11 cellular contexts compared by ENCODE assay signal in genomic region chr4:185213829-185214228, GRCh38. TPM values are rescaled to one million over a fixed set of nuclear protein-coding genes. Genes with fewer than 3 reads are reported as not detected.
A peak's percentile ranks its signal among the peaks of the same experiment; 100 is the strongest.
DNase-seq lines count a peak whose midpoint lies in the region; ATAC-seq, FAIRE-seq and TF ChIP-seq lines count a peak whose summit lies in the region.
"Had no signal": no experiment of that assay in that cellular context is flagged by ENCODE, and none has a peak within 500 bp of the region (broad histone marks: within the 10 kb centered on the region; RNA-seq: fewer than 3 reads in every experiment).

No MANE protein-coding gene starts in this region.

- intact Hi-C loops in pancreas (cut with DNase I) = no loop called here
- intact Hi-C loops in Right ventricle myocardium inferior (cut with DNase I) = loop anchor here (5.0 to 10.0 kb wide), 2 partner anchors 43 to 381 kb away; no protein-coding TSS in a partner anchor

- no peak for FAIRE-seq in pancreas (lab: Jason Lieb, UNC)

- H3K27ac ChIP-seq in Peyer's patch (peak overlapping the region in 2 of 4 donors; percentile 13 to 62), pancreas (no peak overlapping the region)
- H3K27ac ChIP-seq: esophagus squamous epithelium had no signal

- no peaks in the 10 kb centered on the region for H3K9me3 ChIP-seq in Peyer's patch
- H3K9me3 ChIP-seq in pancreas = no peaks in the 10 kb centered on the region
- H3K9me3 ChIP-seq: BE2C, esophagus squamous epithelium had no signal

- H3K4me3 ChIP-seq in GM12864 (ENCODE audit: low read depth, low read length) = peak overlapping the region; percentile 91; the same call in 1 of the 2 replicates
- no peak overlapping the region for H3K4me3 ChIP-seq in Peyer's patch
- H3K4me3 ChIP-seq in pancreas = no peak overlapping the region
- H3K4me3 ChIP-seq: esophagus squamous epithelium had no signal

- ATAC-seq in GM19455 (IDR thresholded peaks at IDR 0.05; ENCODE audit: unreplicated experiment) = peak; percentile 20
- peak; percentile 45 for ATAC-seq in HG02981 (IDR thresholded peaks at IDR 0.05; ENCODE audit: unreplicated experiment)
- no peak for ATAC-seq in pancreas
- ATAC-seq in Right ventricle myocardium inferior = no peak

- H3K36me3 ChIP-seq in Peyer's patch (no peaks in the 10 kb centered on the region), pancreas (no peaks in the 10 kb centered on the region)
- H3K36me3 ChIP-seq: BE2C, esophagus squamous epithelium had no signal

- H3K4me1 ChIP-seq in Peyer's patch (peaks cover 0 to 9% (median 2%) of the 10 kb centered on the region in 4 donors), pancreas (peaks cover 0 to 11% (median 7%) of the 10 kb centered on the region in 3 donors)
- H3K4me1 ChIP-seq: BE2C had no signal

- H3K27me3 ChIP-seq in Peyer's patch (no peaks in the 10 kb centered on the region), pancreas (no peaks in the 10 kb centered on the region)
- H3K27me3 ChIP-seq: BE2C, esophagus squamous epithelium had no signal

- DNase-seq in GM12864 (ENCODE audit: low read depth) = peak; percentile 78
- peak in 2 of 3 donors; percentile 49 to 62 for DNase-seq in Peyer's patch
- DNase-seq in SW480 (ENCODE audit: low spot score) = no peak
- no peak for DNase-seq in pancreas
- DNase-seq in stimulated activated CD4-positive, alpha-beta T cell treated with anti-CD3 and anti-CD28 coated beads, Interleukin-4, amount 100 ng/mL, for 4 hours = no peak
- DNase-seq in Right ventricle myocardium inferior (ENCODE audit: missing footprints) = no peak
- DNase-seq: BE2C, esophagus squamous epithelium, NCI-H2227 treated with DMSO at 0.1 percent for 48 hours had no signal

- 89 to 97% methylated on average over 5 of the region's 5 CpGs for WGBS in pancreas, 2 donors

- TF ChIP-seq CTCF in GM12864 (IDR thresholded peaks at IDR 0.05; ENCODE audit: low read depth, low read length, missing control alignments) = no peak
- TF ChIP-seq CTCF in Peyer's patch (IDR thresholded peaks at IDR 0.05) = no peak
- TF ChIP-seq CTCF in pancreas (IDR thresholded peaks at IDR 0.05) = no peak

- TF ChIP-seq POLR2A in Peyer's patch (IDR thresholded peaks at IDR 0.05) = no peak

RNA-seq across cellular contexts. Expression of gene SNX25, which starts 4.4 kb away (rescaled TPM):
- total RNA-seq in Peyer's patch (10 to 100 TPM; 12.4 to 92.4 (median 17.8) TPM), pancreas (10 to 100 TPM; 10.1 to 15.0 (median 12.5) TPM), Right ventricle myocardium inferior (10.9 TPM)
- polyA plus RNA-seq in pancreas = 1 to 10 TPM; 4.8 to 9.4 TPM

RNA-seq across cellular contexts. Expression of gene CFAP97, which starts 10.0 kb away (rescaled TPM):
- 10 to 100 TPM; 10.9 to 32.2 (median 12.7) TPM for total RNA-seq in Peyer's patch
- total RNA-seq in pancreas = 10 to 100 TPM; 10.4 to 19.2 (median 17.2) TPM
- polyA plus RNA-seq in pancreas = 1 to 10 TPM; 3.4 to 5.6 TPM
- total RNA-seq in Right ventricle myocardium inferior = 11.3 TPM

Comparison
In these comparisons a context has a peak if more than half of its experiments do, and no peak if none do; other contexts are left out.
1. DNase-seq: peak in GM12864 (single experiment) and Peyer's patch (2 of 3); none in SW480 (single experiment), pancreas (0 of 6), stimulated activated CD4-positive, alpha-beta T cell treated with anti-CD3 and anti-CD28 coated beads, Interleukin-4, amount 100 ng/mL, for 4 hours (0 of 2) and Right ventricle myocardium inferior (single experiment).
2. ATAC-seq: peak in GM19455 (single experiment) and HG02981 (single experiment); none in pancreas (0 of 4) and Right ventricle myocardium inferior (single experiment).